In the genomic region with DNA sequence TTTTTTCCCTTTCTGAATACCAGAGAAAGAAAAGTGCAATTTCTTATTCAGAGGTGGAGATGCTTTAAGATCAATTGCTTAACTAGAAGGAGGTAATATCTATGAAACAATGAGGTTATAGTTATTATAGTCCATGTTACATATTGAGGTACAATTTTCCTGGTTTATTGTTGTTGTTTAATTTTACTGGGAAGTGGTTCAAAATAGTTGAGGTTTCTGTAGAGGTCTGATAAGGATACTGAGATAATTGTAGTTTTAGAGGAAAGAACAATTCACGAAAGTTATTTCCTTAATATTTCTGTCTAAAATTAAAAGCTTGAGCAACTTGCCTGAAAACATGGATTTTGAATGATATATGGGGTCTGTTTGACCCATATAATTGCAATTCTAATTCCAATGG, we compare ENCODE assay signal across 23 cellular contexts. TPM values are rescaled to one million over a fixed set of nuclear protein-coding genes. Genes with fewer than 3 reads are reported as not detected.
"Had no signal": no experiment of that assay in that cellular context is flagged by ENCODE, and none has a peak within 500 bp of the region (broad histone marks: within the 10 kb centered on the region; RNA-seq: fewer than 3 reads in every experiment).

No MANE protein-coding gene starts in this region.

- H3K4me2 ChIP-seq: KMS-11 had no signal

- H3K27ac ChIP-seq: body of pancreas, KMS-11, Peyer's patch, SJSA1 had no signal

- H3K4me3 ChIP-seq: body of pancreas, Peyer's patch, SJSA1 had no signal

- H3K27me3 ChIP-seq: body of pancreas, Peyer's patch, SJSA1 had no signal

- H3K9me3 ChIP-seq: body of pancreas, Peyer's patch, SJSA1 had no signal

- DNase-seq: activated CD4-positive, alpha-beta T cell treated with anti-CD3 and anti-CD28 coated beads for 48 hours; activated CD4-positive, alpha-beta T cell treated with anti-CD3 and anti-CD28 coated beads, Interleukin-2, amount 50 U/mL, for 4 hours; activated CD4-positive, CD25-positive, alpha-beta regulatory T cell treated with anti-CD3 and anti-CD28 coated beads, Interleukin-2, amount 50 U/mL, for 72 hours; activated CD8-positive, alpha-beta memory T cell treated with anti-CD3 and anti-CD28 coated beads, Interleukin-2, amount 50 U/mL, for 48 hours; activated CD8-positive, alpha-beta T cell treated with anti-CD3 and anti-CD28 coated beads, Interleukin-2, amount 10 ng/mL, durations not matched to agents 7 days and 5 days; activated naive CD4-positive, alpha-beta T cell treated with anti-CD3 and anti-CD28 coated beads, Interleukin-2, amount 50 U/mL, for 16 hours; activated naive CD8-positive, alpha-beta T cell treated with anti-CD3 and anti-CD28 coated beads, Interleukin-2, amount 10 ng/mL, durations not matched to agents 7 days and 5 days; activated T-cell treated with anti-CD3 and anti-CD28 coated beads, Interleukin-2, amount 50 U/mL, for 1 hour; aorta; body of pancreas; NCI-H1092; NCI-H1417; NCI-H1930; NCI-H2107; NCI-H446; NCI-H524; Peyer's patch; SHP77; T-helper 17 cell; T-helper 9 cell had no signal

- H3K9ac ChIP-seq: KMS-11 had no signal

- H3K4me1 ChIP-seq: body of pancreas, Peyer's patch, SJSA1 had no signal

- ATAC-seq: activated CD8-positive, alpha-beta T cell treated with anti-CD3 and anti-CD28 coated beads, Interleukin-2, amount 10 ng/mL, durations not matched to agents 7 days and 5 days; body of pancreas; T-helper 17 cell had no signal

- H3K36me3 ChIP-seq: Peyer's patch, SJSA1 had no signal

RNA-seq across cellular contexts. Expression of gene DOK5, which starts 51.4 kb away (rescaled TPM):
- total RNA-seq: activated CD8-positive, alpha-beta T cell treated with anti-CD3 and anti-CD28 coated beads, Interleukin-2, amount 10 ng/mL, durations not matched to agents 7 days and 5 days; activated naive CD8-positive, alpha-beta T cell treated with anti-CD3 and anti-CD28 coated beads, Interleukin-2, amount 10 ng/mL, durations not matched to agents 7 days and 5 days; MCF 10A; T-helper 17 cell had no signal
